In the genomic region with DNA sequence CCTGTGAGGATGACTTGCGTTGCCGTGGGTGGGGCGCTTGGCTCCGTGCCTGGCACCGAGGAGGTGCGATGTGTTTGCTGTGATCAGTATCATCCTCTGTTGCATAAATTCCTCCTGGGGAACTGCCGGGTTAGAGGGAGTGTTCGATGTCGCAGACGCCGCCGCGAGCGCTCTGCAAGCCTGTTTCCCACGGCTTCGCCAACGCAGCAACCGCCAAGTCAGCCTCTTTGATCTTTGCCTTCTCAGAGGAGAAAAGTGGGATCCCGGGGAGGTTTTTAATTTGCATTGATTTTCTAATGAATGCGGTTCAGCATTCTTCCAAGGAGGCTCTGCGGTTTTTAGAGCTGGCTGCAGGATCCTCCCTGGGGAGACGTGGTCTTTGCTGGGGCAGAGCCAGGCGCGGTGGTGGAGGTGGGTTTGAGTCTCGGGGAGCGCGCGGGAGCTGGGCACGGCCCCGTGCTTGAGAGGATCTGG, we compare ENCODE assay signal across 11 cellular contexts. TPM values are rescaled to one million over a fixed set of nuclear protein-coding genes. Genes with fewer than 3 reads are reported as not detected.
DNase-seq lines count a peak whose midpoint lies in the region; ATAC-seq and TF ChIP-seq lines count a peak whose summit lies in the region.
"Had no signal": no experiment of that assay in that cellular context is flagged by ENCODE, and none has a peak within 500 bp of the region (broad histone marks: within the 10 kb centered on the region; RNA-seq: fewer than 3 reads in every experiment).

No MANE protein-coding gene starts in this region.

- no peaks in the 10 kb centered on the region for H3K4me1 ChIP-seq in ascending aorta
- H3K4me1 ChIP-seq: sigmoid colon had no signal

- H3K4me3 ChIP-seq in ascending aorta = no peak overlapping the region
- H3K4me3 ChIP-seq: sigmoid colon had no signal

- H3K27ac ChIP-seq in ascending aorta = no peak overlapping the region
- H3K27ac ChIP-seq: sigmoid colon had no signal

- intact Hi-C loops in ascending aorta (cut with DNase I) = no loop called here

- peak; percentile 34 for DNase-seq in stimulated activated CD4-positive, alpha-beta T cell treated with anti-CD3 and anti-CD28 coated beads, Interleukin-15, amount 100 ng/mL, for 24 hours
- no peak for DNase-seq in stimulated activated CD4-positive, alpha-beta T cell treated with anti-CD3 and anti-CD28 coated beads, Interleukin-2, amount 100 ng/mL, for 48 hours
- DNase-seq in NOMO-1 treated with dmso at 0.1 percent for 144 hours (lab: John Stamatoyannopoulos, UW; ENCODE audit: unreplicated experiment) (peak; percentile 65), fibroblast of peridontal ligament (ENCODE audit: extremely low read depth) (peak; percentile 8), ascending aorta (ENCODE audit: low spot score in 2 of 2) (no peak), activated gamma-delta T cell (lab: John Stamatoyannopoulos, UW) (no peak), A172 (ENCODE audit: low spot score) (no peak)
- DNase-seq: NCI-H2171, sigmoid colon, SW 1271 had no signal

- H3K27me3 ChIP-seq in ascending aorta = peaks cover 7% of the 10 kb centered on the region

- TF ChIP-seq CTCF in ascending aorta (IDR thresholded peaks at IDR 0.05) = no peak

- ATAC-seq in GM21723 (IDR thresholded peaks at IDR 0.05; ENCODE audit: unreplicated experiment) = no peak

- H3K36me3 ChIP-seq in ascending aorta = no peaks in the 10 kb centered on the region
- H3K36me3 ChIP-seq: sigmoid colon had no signal

- no peaks in the 10 kb centered on the region for H3K9me3 ChIP-seq in ascending aorta

RNA-seq across cellular contexts. Expression of a gene that starts 7.6 kb away (rescaled TPM):
- total RNA-seq in ascending aorta = not detected
- not detected in 2 replicates for total RNA-seq in A172 (2014; rRNA removed; shearing (Covaris generic))
- total RNA-seq: sigmoid colon had no signal

RNA-seq across cellular contexts. Expression of a gene that starts 12.3 kb away (rescaled TPM):
- total RNA-seq in ascending aorta = not detected
- not detected in 2 replicates for total RNA-seq in A172 (2014; rRNA removed; shearing (Covaris generic))
- total RNA-seq: sigmoid colon had no signal

RNA-seq across cellular contexts. Expression of a gene that starts 45.7 kb away (rescaled TPM):
- total RNA-seq in ascending aorta = not detected
- not detected in 2 replicates for total RNA-seq in A172 (2014; rRNA removed; shearing (Covaris generic))
- total RNA-seq: sigmoid colon had no signal

RNA-seq across cellular contexts. Expression of a gene that starts 54.7 kb away (rescaled TPM):
- not detected for total RNA-seq in ascending aorta
- 4.8 and 7.9 TPM in 2 replicates for total RNA-seq in A172 (2014; rRNA removed; shearing (Covaris generic))

RNA-seq across cellular contexts. Expression of a gene that starts 55.5 kb away (rescaled TPM):
- not detected for total RNA-seq in ascending aorta
- not detected in 2 replicates for total RNA-seq in A172 (2014; rRNA removed; shearing (Covaris generic))
- total RNA-seq: sigmoid colon had no signal

Comparison
In these comparisons a context has a peak if more than half of its experiments do, and no peak if none do; other contexts are left out.
1. DNase-seq: peak in stimulated activated CD4-positive, alpha-beta T cell treated with anti-CD3 and anti-CD28 coated beads, Interleukin-15, amount 100 ng/mL, for 24 hours (single experiment), NOMO-1 treated with dmso at 0.1 percent for 144 hours (single experiment) and fibroblast of peridontal ligament (single experiment); none in stimulated activated CD4-positive, alpha-beta T cell treated with anti-CD3 and anti-CD28 coated beads, Interleukin-2, amount 100 ng/mL, for 48 hours (0 of 2), ascending aorta (0 of 2), activated gamma-delta T cell (single experiment) and A172 (single experiment).